8 cellular contexts compared by ENCODE assay signal in genomic region chr13:114226699-114227323, GRCh38. TPM values are rescaled to one million over a fixed set of nuclear protein-coding genes. Genes with fewer than 3 reads are reported as not detected.
A peak's percentile ranks its signal among the peaks of the same experiment; 100 is the strongest.
DNase-seq lines count a peak whose midpoint lies in the region; ATAC-seq and TF ChIP-seq lines count a peak whose summit lies in the region.

No MANE protein-coding gene starts in this region.

- H3K9me3 Mint-ChIP-seq in activated CD4-positive, alpha-beta T cell treated with anti-CD3 and anti-CD28 coated beads, Interleukin-2, amount 10 ng/mL, durations not matched to agents 24 days and 14 days, result no peaks in the 10 kb centered on the region

- no peaks in the 10 kb centered on the region for H3K27me3 ChIP-seq in right lobe of liver

- intact Hi-C loops in activated CD4-positive, alpha-beta T cell treated with anti-CD3 and anti-CD28 coated beads, Interleukin-2, amount 10 ng/mL, durations not matched to agents 24 days and 14 days (cut with micrococcal nuclease), result loop anchor here (1.0 to 2.0 kb wide), 4 partner anchors 78 to 410 kb away; no protein-coding TSS in a partner anchor
- intact Hi-C loops in right lobe of liver (cut with DNase I), result no loop called here

- H3K27ac Mint-ChIP-seq in activated CD4-positive, alpha-beta T cell treated with anti-CD3 and anti-CD28 coated beads, Interleukin-2, amount 10 ng/mL, durations not matched to agents 24 days and 14 days, result no peak overlapping the region

- H3K36me3 Mint-ChIP-seq in activated CD4-positive, alpha-beta T cell treated with anti-CD3 and anti-CD28 coated beads, Interleukin-2, amount 10 ng/mL, durations not matched to agents 24 days and 14 days (ENCODE audit: low read depth), result no peaks in the 10 kb centered on the region

- peaks cover 14% of the 10 kb centered on the region for H3K27me3 Mint-ChIP-seq in activated CD4-positive, alpha-beta T cell treated with anti-CD3 and anti-CD28 coated beads, Interleukin-2, amount 10 ng/mL, durations not matched to agents 24 days and 14 days

- no peaks in the 10 kb centered on the region for H3K36me3 ChIP-seq in right lobe of liver

- H3K4me1 ChIP-seq in right lobe of liver, result peaks cover 0 to 29% (median 12%) of the 10 kb centered on the region in 4 donors

- H3K27ac ChIP-seq in right lobe of liver, result peak overlapping the region in 1 of 3 donors; percentile 7

- TF ChIP-seq POLR2A in right lobe of liver (IDR thresholded peaks at IDR 0.05), result no peak

- 1% methylated on average over 16 of the region's 19 CpGs for WGBS in right lobe of liver (ENCODE audit: insufficient coverage, low coverage, low lambda C conversion rate, missing lambda C conversion rate)

- peak overlapping the region; percentile 37 for H3K4me3 Mint-ChIP-seq in activated CD4-positive, alpha-beta T cell treated with anti-CD3 and anti-CD28 coated beads, Interleukin-2, amount 10 ng/mL, durations not matched to agents 24 days and 14 days

- TF ChIP-seq CTCF in AG09309 (IDR thresholded peaks at IDR 0.05; ENCODE audit: control insufficient read depth, insufficient read depth, low read depth, low read length, missing control alignments) (peak; percentile 97), choroid plexus epithelial cell (conservative IDR thresholded peaks at IDR 0.05; ENCODE audit: low read depth, low read length) (peak; percentile 96), right lobe of liver (IDR thresholded peaks at IDR 0.05) (peak; percentile 84 to 97 (median 88))

- DNase-seq in AG09309 (ENCODE audit: low read depth) (peak; percentile 35), NCI-H510A (lab: John Stamatoyannopoulos, UW) (peak; percentile 49), choroid plexus epithelial cell (ENCODE audit: low read depth) (peak; percentile 86), right lobe of liver (peak; percentile 81 to 89 (median 84))
- DNase-seq in activated CD4-positive, alpha-beta T cell treated with anti-CD3 and anti-CD28 coated beads, Interleukin-2, amount 10 ng/mL, durations not matched to agents 24 days and 14 days, result peak; percentile 95
- peak; percentile 75 to 85 (median 78) for DNase-seq in stimulated activated CD4-positive, alpha-beta T cell treated with anti-CD3 and anti-CD28 coated beads, TNF-alpha, amount 100 ng/mL, for 24 hours (ENCODE audit: low read depth in 3 of 3)

- H3K9me3 ChIP-seq in right lobe of liver, result no peaks in the 10 kb centered on the region

- no peak overlapping the region for H3K4me3 ChIP-seq in AG09309 (ENCODE audit: control insufficient read depth, low read depth, low read length)
- no peak overlapping the region for H3K4me3 ChIP-seq in choroid plexus epithelial cell (ENCODE audit: low read depth, low read length)
- no peak overlapping the region for H3K4me3 ChIP-seq in right lobe of liver

- peaks cover 27% of the 10 kb centered on the region for H3K4me1 Mint-ChIP-seq in activated CD4-positive, alpha-beta T cell treated with anti-CD3 and anti-CD28 coated beads, Interleukin-2, amount 10 ng/mL, durations not matched to agents 24 days and 14 days

- ATAC-seq in GM18861 (IDR thresholded peaks at IDR 0.05; ENCODE audit: unreplicated experiment), result peak; percentile 84
- ATAC-seq in HG03342 (IDR thresholded peaks at IDR 0.05; ENCODE audit: unreplicated experiment), result peak; percentile 73
- ATAC-seq in right lobe of liver, result peak; percentile 88 to 93 (median 90)

RNA-seq across cellular contexts. Expression of gene CDC16, which starts 7.9 kb away (rescaled TPM):
- total RNA-seq in activated CD4-positive, alpha-beta T cell treated with anti-CD3 and anti-CD28 coated beads, Interleukin-2, amount 10 ng/mL, durations not matched to agents 24 days and 14 days, result 84.5 and 85.4 TPM in 2 replicates
- total RNA-seq in right lobe of liver, result 10 to 100 TPM; 28.4 to 47.6 (median 35.8) TPM

RNA-seq across cellular contexts. Expression of gene CFAP97D2, which starts 47.8 kb away (rescaled TPM):
- total RNA-seq in activated CD4-positive, alpha-beta T cell treated with anti-CD3 and anti-CD28 coated beads, Interleukin-2, amount 10 ng/mL, durations not matched to agents 24 days and 14 days, result not detected in 2 replicates
- total RNA-seq in right lobe of liver, result not detected

RNA-seq across cellular contexts. Expression of gene UPF3A, which starts 54.6 kb away (rescaled TPM):
- total RNA-seq in activated CD4-positive, alpha-beta T cell treated with anti-CD3 and anti-CD28 coated beads, Interleukin-2, amount 10 ng/mL, durations not matched to agents 24 days and 14 days, result 51.4 and 52.1 TPM in 2 replicates
- total RNA-seq in right lobe of liver, result 10 to 100 TPM; 10.6 to 24.3 (median 14.8) TPM

Comparison
In these comparisons a context has a peak if more than half of its experiments do, and no peak if none do; other contexts are left out.
1. DNase-seq: peak in every context shown above with its lines; median percentile 95 in activated CD4-positive, alpha-beta T cell treated with anti-CD3 and anti-CD28 coated beads, Interleukin-2, amount 10 ng/mL, durations not matched to agents 24 days and 14 days; 86 in choroid plexus epithelial cell; 84 in right lobe of liver; 78 in stimulated activated CD4-positive, alpha-beta T cell treated with anti-CD3 and anti-CD28 coated beads, TNF-alpha, amount 100 ng/mL, for 24 hours; 49 in NCI-H510A; 35 in AG09309.